In the genomic region with DNA sequence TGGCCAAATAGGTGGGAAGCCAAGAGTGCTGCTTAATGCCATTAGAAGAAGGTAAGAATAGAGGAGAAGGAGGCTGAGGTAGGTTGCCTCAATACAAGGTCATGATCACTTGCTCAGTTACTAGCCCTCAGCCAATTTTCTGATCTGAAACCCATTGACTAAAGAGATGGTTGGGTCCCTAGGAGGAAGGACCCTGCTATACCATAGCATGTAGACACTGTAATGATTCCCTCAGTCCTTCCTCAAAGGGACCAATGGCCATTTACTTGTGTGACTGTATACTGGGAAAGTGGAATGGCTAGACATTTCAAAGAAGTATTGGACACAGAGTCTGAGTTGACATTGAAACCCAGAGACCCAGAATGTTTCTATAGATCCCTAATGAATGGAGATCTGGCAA, we compare ENCODE assay signal across 8 cellular contexts.
"Had no signal": no experiment of that assay in that cellular context is flagged by ENCODE, and none has a peak within 500 bp of the region (broad histone marks: within the 10 kb centered on the region; RNA-seq: fewer than 3 reads in every experiment).

No MANE protein-coding gene starts in this region.

- H3K4me3 ChIP-seq: GM12878 had no signal

- FAIRE-seq: G401.6, GM12878, GM12891, GM12892, GM18507, GM19239 had no signal

- DNase-seq: GDM1, GF-D8 had no signal

- ATAC-seq: GM12878 had no signal
